ENCODE assay signal across 1 cellular context in genomic region chr13:51229141-51229540, GRCh38.
TF ChIP-seq lines count a peak whose summit lies in the region.

No MANE protein-coding gene starts in this region.

TF ChIP-seq in GM23338, 12 proteins besides CTCF, POLR2A, EP300 and RAD21 (continued from another document):
- no peak for TF ChIP-seq REST (IDR thresholded peaks at IDR 0.05; ENCODE audit: unreplicated experiment)
- TF ChIP-seq ETS1 (IDR thresholded peaks at IDR 0.05), result no peak
- no peak for TF ChIP-seq ZNF114 (CRISPR knock-in tag; IDR thresholded peaks at IDR 0.05)
- no peak for TF ChIP-seq ZNF331 (CRISPR knock-in tag; IDR thresholded peaks at IDR 0.05; ENCODE audit: low read depth)
- no peak for TF ChIP-seq EZH2 (IDR thresholded peaks at IDR 0.05; ENCODE audit: low read depth, unreplicated experiment)
- TF ChIP-seq ZNF462 (CRISPR knock-in tag; IDR thresholded peaks at IDR 0.05), result no peak
